In genomic region chr3:171364500-171364899, GRCh38 we compare ENCODE assay signal across 30 cellular contexts.
"Had no signal": no experiment of that assay in that cellular context is flagged by ENCODE, and none has a peak within 500 bp of the region (broad histone marks: within the 10 kb centered on the region; RNA-seq: fewer than 3 reads in every experiment).

No MANE protein-coding gene starts in this region.

- H3K27me3 Mint-ChIP-seq: naive thymus-derived CD4-positive, alpha-beta T cell; natural killer cell treated with Interleukin-12 subunit alpha and Interleukin-12 subunit beta and Interleukin-15 and Interleukin-18, amount 100 ng/mL, for 72 hours; stimulated activated naive B cell treated with anti-CD40 and anti-IgM and Interleukin-4, amounts not matched to agents 10 μg/mL and 1 μg/mL and 100 μg/mL, for 72 hours had no signal

- H3K9me3 Mint-ChIP-seq: mesothelial cell of epicardium; naive thymus-derived CD4-positive, alpha-beta T cell; natural killer cell treated with Interleukin-12 subunit alpha and Interleukin-12 subunit beta and Interleukin-15 and Interleukin-18, amount 100 ng/mL, for 72 hours; stimulated activated naive B cell treated with anti-CD40 and anti-IgM and Interleukin-4, amounts not matched to agents 10 μg/mL and 1 μg/mL and 100 μg/mL, for 72 hours had no signal

- H3K36me3 ChIP-seq: heart left ventricle, left ventricle myocardium inferior, neutrophil, ovary, prostate gland, stomach, thyroid gland, transverse colon, upper lobe of left lung, vagina had no signal

- H3K4me3 Mint-ChIP-seq: mesothelial cell of epicardium; natural killer cell treated with Interleukin-12 subunit alpha and Interleukin-12 subunit beta and Interleukin-15 and Interleukin-18, amount 100 ng/mL, for 72 hours; neural crest cell; stimulated activated naive B cell treated with anti-CD40 and anti-IgM and Interleukin-4, amounts not matched to agents 10 μg/mL and 1 μg/mL and 100 μg/mL, for 72 hours had no signal

- H3K27ac ChIP-seq: heart left ventricle, left ventricle myocardium inferior, neutrophil, ovary, prostate gland, skin epidermis, stomach, testis, transverse colon, upper lobe of left lung, vagina had no signal

- DNase-seq: heart left ventricle; hypothalamus; kidney; left ventricle myocardium inferior; mesendoderm; naive thymus-derived CD4-positive, alpha-beta T cell; ovary; posterior cingulate gyrus; retina; right cardiac atrium; stimulated activated CD4-positive, alpha-beta T cell treated with anti-CD3 and anti-CD28 coated beads, Interleukin-12 subunit alpha, Interleukin-12 subunit beta, amount 100 ng/mL, for 4 hours; stimulated activated CD4-positive, alpha-beta T cell treated with anti-CD3 and anti-CD28 coated beads, Interleukin-15, amount 100 ng/mL, for 24 hours; stimulated activated CD4-positive, alpha-beta T cell treated with anti-CD3 and anti-CD28 coated beads, Interleukin-2, amount 100 ng/mL, for 24 hours; stimulated activated CD4-positive, alpha-beta T cell treated with anti-CD3 and anti-CD28 coated beads, Interleukin-4, amount 100 ng/mL, for 1 hour; stimulated activated naive B cell treated with anti-CD40 and anti-IgM and Interleukin-4, amounts not matched to agents 10 μg/mL and 1 μg/mL and 100 μg/mL, for 72 hours; stimulated activated naive CD8-positive, alpha-beta T cell treated with anti-CD3 and anti-CD28 coated beads, Interleukin-15, Interleukin-2, amounts not matched to agents 100 U/mL and 50 U/mL, for 24 hours; stomach; testis; thyroid gland; transverse colon; upper lobe of left lung had no signal

- H3K4me1 Mint-ChIP-seq: stimulated activated naive B cell treated with anti-CD40 and anti-IgM and Interleukin-4, amounts not matched to agents 10 μg/mL and 1 μg/mL and 100 μg/mL, for 72 hours had no signal

- H3K9me3 ChIP-seq: heart left ventricle, left ventricle myocardium inferior, neutrophil, ovary, prostate gland, stomach, testis, thyroid gland, transverse colon, upper lobe of left lung, vagina had no signal

- H3K4me1 ChIP-seq: prostate gland, testis, vagina had no signal

- ATAC-seq: heart left ventricle; naive thymus-derived CD4-positive, alpha-beta T cell; natural killer cell treated with Interleukin-12 subunit alpha and Interleukin-12 subunit beta and Interleukin-15 and Interleukin-18, amount 100 ng/mL, for 72 hours; right cardiac atrium; sciatic nerve; stimulated activated naive B cell treated with anti-CD40 and anti-IgM and Interleukin-4, amounts not matched to agents 10 μg/mL and 1 μg/mL and 100 μg/mL, for 72 hours; stimulated activated naive CD8-positive, alpha-beta T cell treated with anti-CD3 and anti-CD28 coated beads, Interleukin-15, Interleukin-2, amounts not matched to agents 100 U/mL and 50 U/mL, for 24 hours had no signal

- FAIRE-seq: kidney had no signal

- H3K27me3 ChIP-seq: heart left ventricle, neutrophil, ovary, stomach, testis, thyroid gland, transverse colon, upper lobe of left lung, vagina had no signal

- H3K4me3 ChIP-seq: heart left ventricle, left ventricle myocardium inferior, lung, ovary, prostate gland, skin epidermis, stomach, testis, thyroid gland, transverse colon, upper lobe of left lung, vagina had no signal

- H3K36me3 Mint-ChIP-seq: mesothelial cell of epicardium; natural killer cell treated with Interleukin-12 subunit alpha and Interleukin-12 subunit beta and Interleukin-15 and Interleukin-18, amount 100 ng/mL, for 72 hours; stimulated activated naive B cell treated with anti-CD40 and anti-IgM and Interleukin-4, amounts not matched to agents 10 μg/mL and 1 μg/mL and 100 μg/mL, for 72 hours had no signal

- H3K27ac Mint-ChIP-seq: mesothelial cell of epicardium; naive thymus-derived CD4-positive, alpha-beta T cell; stimulated activated naive B cell treated with anti-CD40 and anti-IgM and Interleukin-4, amounts not matched to agents 10 μg/mL and 1 μg/mL and 100 μg/mL, for 72 hours had no signal
